Comparison of ENCODE assay signal across 2 cellular contexts in genomic region chr1:167146903-167147539, GRCh38.
TF ChIP-seq lines count a peak whose summit lies in the region.

No MANE protein-coding gene starts in this region.

TF ChIP-seq in GM23338, 12 proteins besides CTCF, POLR2A, EP300 and RAD21:
- TF ChIP-seq POLR2AphosphoS5 (IDR thresholded peaks at IDR 0.05; ENCODE audit: low read depth) (no peak), NANOG (IDR thresholded peaks at IDR 0.05; ENCODE audit: borderline replicate concordance) (no peak), EZH2 (IDR thresholded peaks at IDR 0.05; ENCODE audit: low read depth, unreplicated experiment) (no peak), REST (IDR thresholded peaks at IDR 0.05; ENCODE audit: unreplicated experiment) (no peak), JUNB (IDR thresholded peaks at IDR 0.05; ENCODE audit: unreplicated experiment) (no peak), ZNF331 (CRISPR knock-in tag; IDR thresholded peaks at IDR 0.05; ENCODE audit: low read depth) (no peak), CREB1 (CRISPR knock-in tag; IDR thresholded peaks at IDR 0.05; ENCODE audit: low read depth) (no peak)

TF ChIP-seq in K562, 482 proteins besides CTCF, POLR2A, EP300 and RAD21:
- no peak for TF ChIP-seq NFXL1 (CRISPR knock-in tag; IDR thresholded peaks at IDR 0.05)
- no peak for TF ChIP-seq MBD1 (CRISPR knock-in tag; IDR thresholded peaks at IDR 0.05)
- no peak for TF ChIP-seq ADNP (tag; IDR thresholded peaks at IDR 0.05)
- no peak for TF ChIP-seq SREBF2 (CRISPR knock-in tag; IDR thresholded peaks at IDR 0.05)
- peak; percentile 63 for TF ChIP-seq FOSL1 (tag; conservative IDR thresholded peaks at IDR 0.05)
- peak; percentile 54 for TF ChIP-seq ATF3 (IDR thresholded peaks at IDR 0.05)
- no peak for TF ChIP-seq ATF3 (CRISPR knock-in tag; conservative IDR thresholded peaks at IDR 0.05)
